14 cellular contexts compared by ENCODE assay signal in genomic region chr16:84612686-84613085, GRCh38. TPM values are rescaled to one million over a fixed set of nuclear protein-coding genes. Genes with fewer than 3 reads are reported as not detected.
DNase-seq lines count a peak whose midpoint lies in the region; ATAC-seq and TF ChIP-seq lines count a peak whose summit lies in the region.
"Had no signal": no experiment of that assay in that cellular context is flagged by ENCODE, and none has a peak within 500 bp of the region (broad histone marks: within the 10 kb centered on the region; RNA-seq: fewer than 3 reads in every experiment).

No MANE protein-coding gene starts in this region.

- dilution Hi-C loops in IMR-90 (cut with HindIII; ENCODE audit: low sequenced_read_pairs, unreplicated experiment): no loop called here

- H3K36me3 Mint-ChIP-seq in activated naive CD8-positive, alpha-beta T cell: peaks cover 22% of the 10 kb centered on the region
- H3K36me3 Mint-ChIP-seq in activated naive CD8-positive, alpha-beta T cell treated with anti-CD3 and anti-CD28 coated beads, Interleukin-2, amount 50 U/mL, for 24 hours (ENCODE audit: low read depth): peaks cover 79% of the 10 kb centered on the region
- H3K36me3 Mint-ChIP-seq in central memory CD8-positive, alpha-beta T cell (ENCODE audit: insufficient read depth): peaks cover 41% of the 10 kb centered on the region
- H3K36me3 Mint-ChIP-seq in stimulated activated memory B cell treated with anti-CD40 and anti-IgM and Interleukin-4, amounts not matched to agents 10 μg/mL and 1 μg/mL and 100 μg/mL, for 72 hours: peaks cover 73% of the 10 kb centered on the region

- H3K27me3 ChIP-seq in IMR-90 (ENCODE audit: control insufficient read depth, insufficient read depth, low read length): no peaks in the 10 kb centered on the region

- ATAC-seq in activated naive CD8-positive, alpha-beta T cell treated with anti-CD3 and anti-CD28 coated beads, Interleukin-2, amount 50 U/mL, for 24 hours: no peak
- no peak for ATAC-seq in IMR-90 (ENCODE audit: low read depth)
- ATAC-seq in central memory CD8-positive, alpha-beta T cell (replicated peaks; ENCODE audit: extremely low read depth, poor library complexity, severe bottlenecking): no peak
- ATAC-seq in stimulated activated memory B cell treated with anti-CD40 and anti-IgM and Interleukin-4, amounts not matched to agents 10 μg/mL and 1 μg/mL and 100 μg/mL, for 72 hours: no peak
- ATAC-seq: Panc1 had no signal

- H2AK9ac ChIP-seq in IMR-90 (replicated peaks; ENCODE audit: low read depth, low read length, poor library complexity): peak overlapping the region; percentile 47

- no peaks in the 10 kb centered on the region for H3K9me3 ChIP-seq in IMR-90 (ENCODE audit: control insufficient read depth, insufficient read depth, low read length)
- H3K9me3 ChIP-seq: BE2C had no signal

- H3K18ac ChIP-seq in IMR-90 (ENCODE audit: low read depth, low read length): no peak overlapping the region

- H3K14ac ChIP-seq in IMR-90 (replicated peaks; ENCODE audit: low read depth, low read length): no peak overlapping the region

- H3K27ac Mint-ChIP-seq in activated naive CD8-positive, alpha-beta T cell: peak overlapping the region; percentile 77
- no peak overlapping the region for H3K27ac Mint-ChIP-seq in activated naive CD8-positive, alpha-beta T cell treated with anti-CD3 and anti-CD28 coated beads, Interleukin-2, amount 50 U/mL, for 24 hours
- H3K27ac Mint-ChIP-seq in central memory CD8-positive, alpha-beta T cell (ENCODE audit: low read depth): peak overlapping the region; percentile 50
- peak overlapping the region; percentile 100 for H3K27ac Mint-ChIP-seq in stimulated activated memory B cell treated with anti-CD40 and anti-IgM and Interleukin-4, amounts not matched to agents 10 μg/mL and 1 μg/mL and 100 μg/mL, for 72 hours

- H3K4me1 ChIP-seq in IMR-90 (ENCODE audit: control insufficient read depth, insufficient read depth, low read length): peaks cover 34% of the 10 kb centered on the region

- peaks cover 9 to 86% of the 10 kb centered on the region in 2 experiments for H3K79me1 ChIP-seq in IMR-90 (ENCODE audit: low read depth in 1 of 2, low read length in 2 of 2)

- no peak overlapping the region for H3K9ac ChIP-seq in IMR-90 (ENCODE audit: low read depth, low read length)

- no peak for TF ChIP-seq CTCF in IMR-90 (conservative IDR thresholded peaks at IDR 0.05; ENCODE audit: low read depth, low read length)

- DNase-seq in activated naive CD8-positive, alpha-beta T cell treated with anti-CD3 and anti-CD28 coated beads, Interleukin-2, amount 50 U/mL, for 24 hours: no peak
- DNase-seq in IMR-90: no peak
- no peak for DNase-seq in central memory CD8-positive, alpha-beta T cell (ENCODE audit: low spot score in 2 of 2)
- no peak for DNase-seq in NCI-H146 (lab: John Stamatoyannopoulos, UW)
- DNase-seq in CD1c-positive myeloid dendritic cell (ENCODE audit: extremely low spot score): no peak
- DNase-seq: BE2C, COR-L47, H9, NCI-H2029, NCI-H2171 treated with DMSO at 0.1 percent for 48 hours, Right ventricle myocardium superior had no signal

- H3K4me1 Mint-ChIP-seq in activated naive CD8-positive, alpha-beta T cell (ENCODE audit: low read depth): peaks cover 85% of the 10 kb centered on the region
- H3K4me1 Mint-ChIP-seq in activated naive CD8-positive, alpha-beta T cell treated with anti-CD3 and anti-CD28 coated beads, Interleukin-2, amount 50 U/mL, for 24 hours: peaks cover 90% of the 10 kb centered on the region
- H3K4me1 Mint-ChIP-seq in central memory CD8-positive, alpha-beta T cell: peaks cover 88% of the 10 kb centered on the region
- H3K4me1 Mint-ChIP-seq in stimulated activated memory B cell treated with anti-CD40 and anti-IgM and Interleukin-4, amounts not matched to agents 10 μg/mL and 1 μg/mL and 100 μg/mL, for 72 hours: peaks cover 87% of the 10 kb centered on the region

- no peak overlapping the region for H3K4me3 Mint-ChIP-seq in activated naive CD8-positive, alpha-beta T cell
- no peak overlapping the region for H3K4me3 Mint-ChIP-seq in activated naive CD8-positive, alpha-beta T cell treated with anti-CD3 and anti-CD28 coated beads, Interleukin-2, amount 50 U/mL, for 24 hours
- H3K4me3 Mint-ChIP-seq in central memory CD8-positive, alpha-beta T cell: peak overlapping the region; percentile 97
- H3K4me3 Mint-ChIP-seq in stimulated activated memory B cell treated with anti-CD40 and anti-IgM and Interleukin-4, amounts not matched to agents 10 μg/mL and 1 μg/mL and 100 μg/mL, for 72 hours: no peak overlapping the region
- H3K4me3 Mint-ChIP-seq: H9 had no signal

- no peak overlapping the region for H2AK5ac ChIP-seq in IMR-90 (ENCODE audit: low read depth, low read length)

- peak overlapping the region; percentile 25; the same call in 1 of the 2 replicates for H3K23ac ChIP-seq in IMR-90 (ENCODE audit: low read depth, low read length)

- H2AFZ ChIP-seq in IMR-90 (replicated peaks; ENCODE audit: low read length, poor library complexity): no peak overlapping the region

- no peak overlapping the region for H2BK20ac ChIP-seq in IMR-90 (ENCODE audit: low read depth, low read length)

- intact Hi-C loops in IMR-90 (cut with micrococcal nuclease): loop anchor here (5.0 to 10.0 kb wide), 2 partner anchors 45 to 318 kb away; partner anchors contain the start of gene WFDC1

- in situ Hi-C loops in IMR-90 (cut with MboI; ENCODE audit: low sequenced_read_pairs): no loop called here

- H3K56ac ChIP-seq in IMR-90 (ENCODE audit: extremely low read depth, insufficient read depth, low read length): no peak overlapping the region

- peaks cover 49% of the 10 kb centered on the region for H3K9me1 ChIP-seq in IMR-90 (ENCODE audit: insufficient read depth, low read length)

- CTCF ChIA-PET in IMR-90 (lab: Yijun Ruan, JAX): no interaction called here

- H3K9me3 Mint-ChIP-seq in activated naive CD8-positive, alpha-beta T cell (ENCODE audit: low read depth): no peaks in the 10 kb centered on the region
- peaks cover 5% of the 10 kb centered on the region for H3K9me3 Mint-ChIP-seq in activated naive CD8-positive, alpha-beta T cell treated with anti-CD3 and anti-CD28 coated beads, Interleukin-2, amount 50 U/mL, for 24 hours
- no peaks in the 10 kb centered on the region for H3K9me3 Mint-ChIP-seq in central memory CD8-positive, alpha-beta T cell
- H3K9me3 Mint-ChIP-seq in stimulated activated memory B cell treated with anti-CD40 and anti-IgM and Interleukin-4, amounts not matched to agents 10 μg/mL and 1 μg/mL and 100 μg/mL, for 72 hours: no peaks in the 10 kb centered on the region
- H3K9me3 Mint-ChIP-seq: H9 had no signal

- POLR2A ChIA-PET in IMR-90 (lab: Charles Lee; ENCODE audit: unreplicated experiment): no interaction called here

- H3K4me3 ChIP-seq in IMR-90 (ENCODE audit: insufficient read depth, low read depth, low read length): no peak overlapping the region

- TF ChIP-seq POLR2A in IMR-90 (IDR thresholded peaks at IDR 0.05; ENCODE audit: low read depth, low read length): no peak

- peaks cover 36% of the 10 kb centered on the region for H3K36me3 ChIP-seq in IMR-90 (ENCODE audit: control insufficient read depth, insufficient read depth, low read length)
- H3K36me3 ChIP-seq: BE2C had no signal

- H4K91ac ChIP-seq in IMR-90 (ENCODE audit: insufficient read depth, low read depth, low read length): no peak overlapping the region

- H4K8ac ChIP-seq in IMR-90 (ENCODE audit: low read depth in 2 of 2, low read length in 2 of 2): 0 out of 4 replicates have a peak overlapping the region, but pooled peaks of 1 of the 2 experiments have one; percentile 22

- H2BK15ac ChIP-seq in IMR-90 (ENCODE audit: low read depth, low read length): no peak overlapping the region

- H3K4me2 ChIP-seq in IMR-90 (ENCODE audit: low read depth, low read length): no peak overlapping the region

- no peak overlapping the region for H2BK5ac ChIP-seq in IMR-90 (ENCODE audit: low read depth, low read length, poor library complexity, severe bottlenecking)

- no peak overlapping the region for H2BK120ac ChIP-seq in IMR-90 (ENCODE audit: low read depth, low read length)

- no CpG with 5 or more reads among the region's 7 CpGs for WGBS in IMR-90 (ENCODE audit: extremely low coverage in 2 of 2, insufficient read length in 1 of 2), 2 experiments

- peak overlapping the region; percentile 24; the same call in 1 of the 2 replicates for H3K4ac ChIP-seq in IMR-90 (ENCODE audit: low read depth, low read length)

- H3K27me3 Mint-ChIP-seq in activated naive CD8-positive, alpha-beta T cell: no peaks in the 10 kb centered on the region
- H3K27me3 Mint-ChIP-seq in activated naive CD8-positive, alpha-beta T cell treated with anti-CD3 and anti-CD28 coated beads, Interleukin-2, amount 50 U/mL, for 24 hours: no peaks in the 10 kb centered on the region
- no peaks in the 10 kb centered on the region for H3K27me3 Mint-ChIP-seq in central memory CD8-positive, alpha-beta T cell
- H3K27me3 Mint-ChIP-seq in stimulated activated memory B cell treated with anti-CD40 and anti-IgM and Interleukin-4, amounts not matched to agents 10 μg/mL and 1 μg/mL and 100 μg/mL, for 72 hours: no peaks in the 10 kb centered on the region

- no peak for TF ChIP-seq RAD21 in IMR-90 (IDR thresholded peaks at IDR 0.05; ENCODE audit: low read length)

- no peak overlapping the region for H3K27ac ChIP-seq in IMR-90 (ENCODE audit: insufficient read depth, low read length)

- peaks cover 100% of the 10 kb centered on the region for H4K20me1 ChIP-seq in IMR-90 (ENCODE audit: insufficient read depth, low read length)

- no peak overlapping the region for H4K5ac ChIP-seq in IMR-90 (ENCODE audit: low read depth, low read length)

- BruUV-seq in IMR-90 (replicated peaks; lab: Mats Ljungman, UMichigan): no TSS peak

TF ChIP-seq in IMR-90, 13 proteins besides CTCF, POLR2A, EP300 and RAD21 (continues in another document):
- TF ChIP-seq RCOR1 (IDR thresholded peaks at IDR 0.05; ENCODE audit: insufficient replicate concordance, low read length) (no peak), MAFK (IDR thresholded peaks at IDR 0.05; ENCODE audit: low read depth, low read length) (no peak)
- TF ChIP-seq, protein P1, sequence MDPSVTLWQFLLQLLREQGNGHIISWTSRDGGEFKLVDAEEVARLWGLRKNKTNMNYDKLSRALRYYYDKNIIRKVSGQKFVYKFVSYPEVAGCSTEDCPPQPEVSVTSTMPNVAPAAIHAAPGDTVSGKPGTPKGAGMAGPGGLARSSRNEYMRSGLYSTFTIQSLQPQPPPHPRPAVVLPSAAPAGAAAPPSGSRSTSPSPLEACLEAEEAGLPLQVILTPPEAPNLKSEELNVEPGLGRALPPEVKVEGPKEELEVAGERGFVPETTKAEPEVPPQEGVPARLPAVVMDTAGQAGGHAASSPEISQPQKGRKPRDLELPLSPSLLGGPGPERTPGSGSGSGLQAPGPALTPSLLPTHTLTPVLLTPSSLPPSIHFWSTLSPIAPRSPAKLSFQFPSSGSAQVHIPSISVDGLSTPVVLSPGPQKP (IDR thresholded peaks at IDR 0.05; ENCODE audit: borderline replicate concordance, low read depth, low read length): no peak

RNA-seq across cellular contexts. Expression of gene COTL1, which starts 5.2 kb away (rescaled TPM):
- 144 and 166 TPM in 2 replicates for total RNA-seq in IMR-90 (2012; rRNA removed)
- 258 and 270 TPM in 2 replicates for polyA plus RNA-seq in IMR-90 (2012; rRNA removed)
- 343 and 372 TPM in 2 replicates for polyA plus RNA-seq in IMR-90 (2012; cell fraction: cytosol; rRNA removed)
- 158 and 196 TPM in 2 replicates for polyA plus RNA-seq in IMR-90 (2012; cell fraction: nucleus; rRNA removed; ENCODE audit: low replicate concordance)

RNA-seq across cellular contexts. Expression of gene KLHL36, which starts 35.6 kb away (rescaled TPM):
- 45.9 and 50.3 TPM in 2 replicates for total RNA-seq in IMR-90 (2012; rRNA removed)
- polyA plus RNA-seq in IMR-90 (2012; rRNA removed): 46.3 and 48.9 TPM in 2 replicates
- 23.9 and 49.3 TPM in 2 replicates for polyA plus RNA-seq in IMR-90 (2012; cell fraction: cytosol; rRNA removed)
- polyA plus RNA-seq in IMR-90 (2012; cell fraction: nucleus; rRNA removed; ENCODE audit: low replicate concordance): 99.5 and 176 TPM in 2 replicates
